10 cellular contexts compared by ENCODE assay signal in the genomic region with DNA sequence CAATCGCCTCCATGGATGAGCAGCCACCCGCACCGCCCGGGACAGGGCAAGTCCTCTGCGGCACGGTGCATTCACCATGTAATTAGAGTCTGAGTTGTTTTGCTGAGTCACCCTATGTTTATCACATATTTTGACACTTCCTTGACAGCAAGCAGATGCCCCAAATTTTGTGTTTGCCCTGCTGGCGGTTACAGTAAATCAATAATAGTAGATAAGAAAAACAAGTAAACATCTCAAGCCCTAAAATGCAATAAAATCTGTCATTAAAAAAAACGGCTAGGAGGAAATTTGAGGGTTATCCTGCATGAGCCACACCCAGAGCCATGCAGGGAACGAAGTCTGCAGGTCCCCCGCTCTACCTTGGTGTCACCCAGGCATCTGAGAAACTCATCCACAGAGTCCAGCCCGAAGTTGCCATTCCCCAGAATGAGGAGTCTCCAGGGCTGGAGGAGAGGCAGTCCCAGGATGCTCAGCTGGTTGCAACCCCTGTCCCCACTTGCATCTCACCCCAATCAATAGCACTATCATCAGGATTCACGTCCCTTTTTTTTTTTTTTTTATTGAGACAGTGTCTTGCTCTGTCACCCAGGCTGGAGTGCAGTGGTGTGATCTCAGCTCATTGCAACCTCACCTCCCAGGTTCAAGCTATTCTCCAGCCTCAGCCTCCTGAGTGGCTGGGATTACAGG. TPM values are rescaled to one million over a fixed set of nuclear protein-coding genes. Genes with fewer than 3 reads are reported as not detected.
DNase-seq lines count a peak whose midpoint lies in the region; ATAC-seq and TF ChIP-seq lines count a peak whose summit lies in the region.
"Had no signal": no experiment of that assay in that cellular context is flagged by ENCODE, and none has a peak within 500 bp of the region (broad histone marks: within the 10 kb centered on the region; RNA-seq: fewer than 3 reads in every experiment).

No MANE protein-coding gene starts in this region.

- in situ Hi-C loops in gastrocnemius medialis (cut with MboI; ENCODE audit: low sequenced_read_pairs in 4 of 4) = no loop called here

- H3K4me1 ChIP-seq in gastrocnemius medialis (peaks cover 0 to 15% of the 10 kb centered on the region in 2 donors), uterus (peaks cover 0 to 11% of the 10 kb centered on the region in 2 donors)
- H3K4me1 ChIP-seq: breast epithelium had no signal

- H3K4me3 Mint-ChIP-seq in CD4-positive, alpha-beta T cell = peak overlapping the region; percentile 18
- H3K4me3 Mint-ChIP-seq in activated CD4-positive, alpha-beta memory T cell treated with anti-CD3 and anti-CD28 coated beads for 36 hours = no peak overlapping the region

- peak; percentile 79 for ATAC-seq in CD4-positive, alpha-beta T cell (ENCODE audit: poor library complexity)
- ATAC-seq in gastrocnemius medialis (no peak), HG03432 (IDR thresholded peaks at IDR 0.05; ENCODE audit: unreplicated experiment) (no peak), HG03565 (IDR thresholded peaks at IDR 0.05; ENCODE audit: unreplicated experiment) (no peak)

- TF ChIP-seq POLR2A in gastrocnemius medialis (IDR thresholded peaks at IDR 0.05) (no peak), uterus (IDR thresholded peaks at IDR 0.05) (no peak)

- no peaks in the 10 kb centered on the region for H3K36me3 Mint-ChIP-seq in CD4-positive, alpha-beta T cell (ENCODE audit: low read depth)
- H3K36me3 Mint-ChIP-seq in activated CD4-positive, alpha-beta memory T cell treated with anti-CD3 and anti-CD28 coated beads for 36 hours = no peaks in the 10 kb centered on the region

- no peaks in the 10 kb centered on the region for H3K27me3 ChIP-seq in CD4-positive, alpha-beta T cell (ENCODE audit: control insufficient read depth, insufficient read depth, low read length)
- H3K27me3 ChIP-seq in gastrocnemius medialis (no peaks in the 10 kb centered on the region), uterus (no peaks in the 10 kb centered on the region)
- H3K27me3 ChIP-seq: breast epithelium had no signal

- POLR2A ChIA-PET in CD4-positive, alpha-beta T cell (lab: Charles Lee) = interaction anchor here (1.0 to 1.8 kb wide), 2 partner anchors 11 to 53 kb away, joined by 4 to 12 read pairs; no protein-coding TSS in a partner anchor
- POLR2A ChIA-PET in activated CD4-positive, alpha-beta memory T cell treated with anti-CD3 and anti-CD28 coated beads for 36 hours (lab: Charles Lee) = no interaction called here

- no peak for TF ChIP-seq CTCF in CD4-positive, alpha-beta T cell (IDR thresholded peaks at IDR 0.05)
- TF ChIP-seq CTCF in gastrocnemius medialis (IDR thresholded peaks at IDR 0.05 in 4 of 5, conservative IDR thresholded peaks at IDR 0.05 in 1 of 5) = no peak
- no peak for TF ChIP-seq CTCF in uterus (IDR thresholded peaks at IDR 0.05)

- DNase-seq in CD4-positive, alpha-beta T cell = peak in 4 of 10 experiments; percentile 6 to 31 (median 22)
- DNase-seq in HPDE6-E6E7 (ENCODE audit: extremely low spot score) (peak; percentile 46), left kidney (ENCODE audit: low read depth, low spot score) (peak; percentile 91), gastrocnemius medialis (no peak), uterus (no peak)
- DNase-seq in activated CD4-positive, alpha-beta memory T cell treated with anti-CD3 and anti-CD28 coated beads for 36 hours = peak; percentile 30
- DNase-seq: NCI-H82 had no signal

- peak overlapping the region; percentile 69 for H3K27ac Mint-ChIP-seq in CD4-positive, alpha-beta T cell
- peak overlapping the region; percentile 23 for H3K27ac Mint-ChIP-seq in activated CD4-positive, alpha-beta memory T cell treated with anti-CD3 and anti-CD28 coated beads for 36 hours

- CTCF ChIA-PET in CD4-positive, alpha-beta T cell (lab: Charles Lee) = interaction anchor here (1.3 to 1.7 kb wide), 2 partner anchors 21 to 102 kb away, joined by 3 to 4 read pairs; no protein-coding TSS in a partner anchor
- CTCF ChIA-PET in activated CD4-positive, alpha-beta memory T cell treated with anti-CD3 and anti-CD28 coated beads for 36 hours (lab: Charles Lee) = interaction anchor here (1.1 to 1.4 kb wide), 2 partner anchors 21 to 36 kb away, joined by 3 to 4 read pairs; no protein-coding TSS in a partner anchor

- H3K4me3 ChIP-seq in gastrocnemius medialis = no peak overlapping the region
- H3K4me3 ChIP-seq in uterus = no peak overlapping the region
- H3K4me3 ChIP-seq: breast epithelium had no signal

- no peak overlapping the region for H3K27ac ChIP-seq in CD4-positive, alpha-beta T cell (ENCODE audit: low read depth, low read length)
- H3K27ac ChIP-seq in gastrocnemius medialis (no peak overlapping the region), uterus (no peak overlapping the region)
- H3K27ac ChIP-seq: breast epithelium had no signal

- H3K36me3 ChIP-seq in gastrocnemius medialis = no peaks in the 10 kb centered on the region
- no peaks in the 10 kb centered on the region for H3K36me3 ChIP-seq in uterus
- H3K36me3 ChIP-seq: breast epithelium had no signal

- H3K9me3 ChIP-seq in CD4-positive, alpha-beta T cell (ENCODE audit: control insufficient read depth, low read length) = no peaks in the 10 kb centered on the region
- H3K9me3 ChIP-seq in gastrocnemius medialis (no peaks in the 10 kb centered on the region), uterus (no peaks in the 10 kb centered on the region)
- H3K9me3 ChIP-seq: breast epithelium had no signal

- H3K27me3 Mint-ChIP-seq in CD4-positive, alpha-beta T cell = no peaks in the 10 kb centered on the region
- H3K27me3 Mint-ChIP-seq in activated CD4-positive, alpha-beta memory T cell treated with anti-CD3 and anti-CD28 coated beads for 36 hours = no peaks in the 10 kb centered on the region

- intact Hi-C loops in CD4-positive, alpha-beta T cell (cut with DNase I, micrococcal nuclease) = no loop called here
- intact Hi-C loops in activated CD4-positive, alpha-beta memory T cell treated with anti-CD3 and anti-CD28 coated beads for 36 hours (cut with micrococcal nuclease) = no loop called here
- intact Hi-C loops in gastrocnemius medialis (cut with DNase I; ENCODE audit: low total_unique reads) = no loop called here
- intact Hi-C loops in uterus (cut with DNase I; ENCODE audit: low total_unique reads) = no loop called here

- H3K9me3 Mint-ChIP-seq in CD4-positive, alpha-beta T cell = no peaks in the 10 kb centered on the region
- no peaks in the 10 kb centered on the region for H3K9me3 Mint-ChIP-seq in activated CD4-positive, alpha-beta memory T cell treated with anti-CD3 and anti-CD28 coated beads for 36 hours

- peaks cover 36% of the 10 kb centered on the region for H3K4me1 Mint-ChIP-seq in CD4-positive, alpha-beta T cell (ENCODE audit: low read depth)
- peaks cover 27% of the 10 kb centered on the region for H3K4me1 Mint-ChIP-seq in activated CD4-positive, alpha-beta memory T cell treated with anti-CD3 and anti-CD28 coated beads for 36 hours (ENCODE audit: low read depth)

RNA-seq across cellular contexts. Expression of gene ST6GALNAC1, which starts 16.5 kb away (rescaled TPM):
- total RNA-seq in CD4-positive, alpha-beta T cell = 1 to 10 TPM; 1.8 to 2.5 TPM
- total RNA-seq in activated CD4-positive, alpha-beta memory T cell treated with anti-CD3 and anti-CD28 coated beads for 36 hours = 1 to 10 TPM; 1.1 to 2.3 TPM
- total RNA-seq in gastrocnemius medialis = 1 to 10 TPM; 1.5 to 4.3 (median 2.0) TPM
- total RNA-seq in uterus = 10 to 100 TPM in 1 of 4 donors, 1 to 10 TPM in 3; 1.5 to 11.8 (median 3.2) TPM

RNA-seq across cellular contexts. Expression of gene MXRA7, which starts 50.7 kb away (rescaled TPM):
- 10 to 100 TPM; 11.4 to 12.1 TPM for total RNA-seq in CD4-positive, alpha-beta T cell
- 1 to 10 TPM; 7.5 to 8.0 TPM for total RNA-seq in activated CD4-positive, alpha-beta memory T cell treated with anti-CD3 and anti-CD28 coated beads for 36 hours
- total RNA-seq in gastrocnemius medialis (10 to 100 TPM; 24.3 to 43.0 (median 30.6) TPM), uterus (100 to 1,000 TPM; 174 to 250 (median 197) TPM)

Comparison
In these comparisons a context has a peak if more than half of its experiments do, and no peak if none do; other contexts are left out.
1. DNase-seq: peak in HPDE6-E6E7 (single experiment), activated CD4-positive, alpha-beta memory T cell treated with anti-CD3 and anti-CD28 coated beads for 36 hours (single experiment) and left kidney (single experiment); none in gastrocnemius medialis (0 of 2) and uterus (0 of 2).